1 cellular context compared by ENCODE assay signal in the genomic region with DNA sequence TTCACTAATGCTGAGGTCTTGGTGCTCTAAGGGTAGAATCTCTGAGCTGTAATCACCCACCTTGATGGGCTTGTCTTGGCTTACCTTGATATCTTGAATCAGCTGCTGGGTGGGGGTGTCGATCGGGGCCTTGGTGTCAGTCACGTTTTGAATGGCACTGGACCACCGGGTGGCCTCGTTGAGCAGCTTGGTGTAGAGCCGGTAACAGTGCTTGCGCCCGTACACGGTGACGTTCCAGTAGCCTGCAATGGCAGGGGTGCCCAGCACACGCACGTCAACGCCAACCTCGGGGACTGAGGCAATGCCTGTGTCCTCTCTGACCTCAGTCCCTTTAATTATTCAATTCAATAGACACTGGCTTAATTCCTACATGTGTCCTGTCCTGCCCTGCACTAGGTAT.
TF ChIP-seq lines count a peak whose summit lies in the region.

No MANE protein-coding gene starts in this region.

TF ChIP-seq in neural cell, 6 proteins besides CTCF, POLR2A, EP300 and RAD21 (continued from another document):
- TF ChIP-seq, protein P1, sequence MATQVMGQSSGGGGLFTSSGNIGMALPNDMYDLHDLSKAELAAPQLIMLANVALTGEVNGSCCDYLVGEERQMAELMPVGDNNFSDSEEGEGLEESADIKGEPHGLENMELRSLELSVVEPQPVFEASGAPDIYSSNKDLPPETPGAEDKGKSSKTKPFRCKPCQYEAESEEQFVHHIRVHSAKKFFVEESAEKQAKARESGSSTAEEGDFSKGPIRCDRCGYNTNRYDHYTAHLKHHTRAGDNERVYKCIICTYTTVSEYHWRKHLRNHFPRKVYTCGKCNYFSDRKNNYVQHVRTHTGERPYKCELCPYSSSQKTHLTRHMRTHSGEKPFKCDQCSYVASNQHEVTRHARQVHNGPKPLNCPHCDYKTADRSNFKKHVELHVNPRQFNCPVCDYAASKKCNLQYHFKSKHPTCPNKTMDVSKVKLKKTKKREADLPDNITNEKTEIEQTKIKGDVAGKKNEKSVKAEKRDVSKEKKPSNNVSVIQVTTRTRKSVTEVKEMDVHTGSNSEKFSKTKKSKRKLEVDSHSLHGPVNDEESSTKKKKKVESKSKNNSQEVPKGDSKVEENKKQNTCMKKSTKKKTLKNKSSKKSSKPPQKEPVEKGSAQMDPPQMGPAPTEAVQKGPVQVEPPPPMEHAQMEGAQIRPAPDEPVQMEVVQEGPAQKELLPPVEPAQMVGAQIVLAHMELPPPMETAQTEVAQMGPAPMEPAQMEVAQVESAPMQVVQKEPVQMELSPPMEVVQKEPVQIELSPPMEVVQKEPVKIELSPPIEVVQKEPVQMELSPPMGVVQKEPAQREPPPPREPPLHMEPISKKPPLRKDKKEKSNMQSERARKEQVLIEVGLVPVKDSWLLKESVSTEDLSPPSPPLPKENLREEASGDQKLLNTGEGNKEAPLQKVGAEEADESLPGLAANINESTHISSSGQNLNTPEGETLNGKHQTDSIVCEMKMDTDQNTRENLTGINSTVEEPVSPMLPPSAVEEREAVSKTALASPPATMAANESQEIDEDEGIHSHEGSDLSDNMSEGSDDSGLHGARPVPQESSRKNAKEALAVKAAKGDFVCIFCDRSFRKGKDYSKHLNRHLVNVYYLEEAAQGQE (IDR thresholded peaks at IDR 0.05; ENCODE audit: borderline replicate concordance) = no peak
- no peak for TF ChIP-seq EZH2 (IDR thresholded peaks at IDR 0.05; ENCODE audit: borderline replicate concordance, insufficient read depth, low read length, poor library complexity, severe bottlenecking)
- no peak for TF ChIP-seq MXI1 (conservative IDR thresholded peaks at IDR 0.05; ENCODE audit: poor library complexity, severe bottlenecking)
TF ChIP-seq in neural cell: peak in this region for 0.
